Comparison of ENCODE assay signal across 20 cellular contexts in the genomic region with DNA sequence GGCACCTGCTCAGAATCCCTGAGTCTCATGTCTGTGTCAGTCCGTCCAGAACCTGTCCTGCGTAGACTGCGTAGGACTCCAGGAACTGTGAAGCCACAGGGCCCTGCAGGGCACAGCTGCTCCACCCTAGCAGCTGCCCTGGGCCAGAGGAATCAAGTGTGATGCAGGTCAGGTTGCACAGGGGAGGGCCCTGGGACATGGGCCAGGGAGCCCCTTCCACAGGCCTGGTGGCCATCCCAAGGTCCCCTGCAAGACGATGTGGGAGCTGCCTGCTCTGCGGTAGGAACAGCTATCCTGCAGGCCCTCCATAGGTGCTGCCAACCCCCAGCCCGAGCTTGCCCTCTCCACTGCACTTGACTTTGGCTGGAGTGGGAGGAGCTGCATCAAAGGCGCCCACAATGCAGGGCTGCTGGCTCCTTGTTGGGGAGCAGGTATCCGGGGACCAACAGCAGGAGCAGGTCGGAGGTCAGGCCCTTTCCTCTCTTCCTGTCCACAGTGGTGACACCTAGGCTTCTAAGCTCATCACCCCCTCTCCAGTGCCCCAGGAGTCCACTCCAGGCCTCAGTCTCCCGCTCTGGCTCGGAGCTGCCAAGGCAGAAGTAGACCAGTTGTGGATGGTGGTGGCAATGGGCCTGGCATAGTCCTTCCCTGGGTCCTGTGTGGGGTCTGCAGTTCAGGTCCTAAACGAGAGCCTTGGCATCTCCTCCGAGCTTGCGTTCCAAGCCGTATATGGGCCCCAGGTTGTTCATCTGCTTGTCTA.
DNase-seq lines count a peak whose midpoint lies in the region; ATAC-seq and TF ChIP-seq lines count a peak whose summit lies in the region.
"Had no signal": no experiment of that assay in that cellular context is flagged by ENCODE, and none has a peak within 500 bp of the region (broad histone marks: within the 10 kb centered on the region; RNA-seq: fewer than 3 reads in every experiment).

No MANE protein-coding gene starts in this region.

- no peak overlapping the region for H2BK15ac ChIP-seq in mesenchymal stem cell (ENCODE audit: low read depth, poor library complexity, severe bottlenecking)

- no peaks in the 10 kb centered on the region for H3K27me3 ChIP-seq in Loucy (ENCODE audit: insufficient read depth, low read length, poor library complexity, severe bottlenecking)
- no peaks in the 10 kb centered on the region for H3K27me3 ChIP-seq in mesenchymal stem cell (ENCODE audit: control insufficient read depth in 1 of 2, insufficient read depth in 1 of 2, low read length in 2 of 2)
- H3K27me3 ChIP-seq: heart left ventricle had no signal

- no peaks in the 10 kb centered on the region for H3F3A ChIP-seq in Loucy (ENCODE audit: low read depth)

- no peaks in the 10 kb centered on the region for H3K27me3 Mint-ChIP-seq in activated T-cell treated with anti-CD3 and anti-CD28 coated beads, Interleukin-2, amount 50 U/mL, for 72 hours (ENCODE audit: low read depth)
- no peaks in the 10 kb centered on the region for H3K27me3 Mint-ChIP-seq in type B pancreatic cell
- H3K27me3 Mint-ChIP-seq: activated CD8-positive, alpha-beta T cell treated with anti-CD3 and anti-CD28 coated beads for 36 hours had no signal

- no peaks in the 10 kb centered on the region for H3K9me3 Mint-ChIP-seq in activated T-cell treated with anti-CD3 and anti-CD28 coated beads, Interleukin-2, amount 50 U/mL, for 72 hours
- no peaks in the 10 kb centered on the region for H3K9me3 Mint-ChIP-seq in type B pancreatic cell
- H3K9me3 Mint-ChIP-seq: activated CD8-positive, alpha-beta T cell treated with anti-CD3 and anti-CD28 coated beads for 36 hours; activated T-helper 2 cell treated with anti-CD3 and anti-CD28 coated beads, Interferon-gamma antibody, Interleukin-2, Interleukin-4, amounts not matched to agents 10 μg/mL and 5 μg/mL and 100 μg/mL, durations not matched to agents 14 hours and 24 hours and 36 hours; immature natural killer cell; naive thymus-derived CD8-positive, alpha-beta T cell had no signal

- H4K8ac ChIP-seq in mesenchymal stem cell (ENCODE audit: low read length) = no peak overlapping the region

- no peak overlapping the region for H2BK5ac ChIP-seq in mesenchymal stem cell (ENCODE audit: low read depth, low read length, poor library complexity, severe bottlenecking)

- no peaks in the 10 kb centered on the region for H3K36me3 Mint-ChIP-seq in activated T-cell treated with anti-CD3 and anti-CD28 coated beads, Interleukin-2, amount 50 U/mL, for 72 hours (ENCODE audit: insufficient read depth in 2 of 2)
- no peaks in the 10 kb centered on the region for H3K36me3 Mint-ChIP-seq in type B pancreatic cell
- H3K36me3 Mint-ChIP-seq: CD4-positive, alpha-beta memory T cell; immature natural killer cell; naive thymus-derived CD8-positive, alpha-beta T cell had no signal

- no peaks in the 10 kb centered on the region for H4K20me1 ChIP-seq in Loucy (ENCODE audit: insufficient read depth, low read length, poor library complexity, severe bottlenecking)

- 98% methylated on average over 15 of the region's 15 CpGs for WGBS in mesenchymal stem cell

- H4K91ac ChIP-seq in mesenchymal stem cell (ENCODE audit: low read length) = peak overlapping the region; percentile 21

- H2AFZ ChIP-seq in Loucy (ENCODE audit: low read length) (no peak overlapping the region), mesenchymal stem cell (ENCODE audit: low read depth, low read length) (no peak overlapping the region)

- TF ChIP-seq CTCF in Loucy (conservative IDR thresholded peaks at IDR 0.05; ENCODE audit: low read length) = no peak
- no peak for TF ChIP-seq CTCF in type B pancreatic cell (conservative IDR thresholded peaks at IDR 0.05)

- H3K27ac Mint-ChIP-seq in activated T-cell treated with anti-CD3 and anti-CD28 coated beads, Interleukin-2, amount 50 U/mL, for 72 hours = no peak overlapping the region
- H3K27ac Mint-ChIP-seq in type B pancreatic cell = no peak overlapping the region
- H3K27ac Mint-ChIP-seq: activated CD8-positive, alpha-beta T cell treated with anti-CD3 and anti-CD28 coated beads for 36 hours; activated T-helper 2 cell treated with anti-CD3 and anti-CD28 coated beads, Interferon-gamma antibody, Interleukin-2, Interleukin-4, amounts not matched to agents 10 μg/mL and 5 μg/mL and 100 μg/mL, durations not matched to agents 14 hours and 24 hours and 36 hours; CD4-positive, alpha-beta memory T cell; immature natural killer cell; naive thymus-derived CD8-positive, alpha-beta T cell had no signal

- no peaks in the 10 kb centered on the region for H3K79me2 ChIP-seq in Loucy (ENCODE audit: insufficient read depth, low read length)

- H3K4me1 ChIP-seq in Loucy (ENCODE audit: insufficient read depth, low read length, poor library complexity, severe bottlenecking) (peaks cover 17% of the 10 kb centered on the region), mesenchymal stem cell (ENCODE audit: control insufficient read depth, insufficient read depth, low read depth, low read length) (peaks cover 22% of the 10 kb centered on the region)

- no peak overlapping the region for H3K23ac ChIP-seq in mesenchymal stem cell (ENCODE audit: low read length in 2 of 2)

- no peak overlapping the region for H3K4ac ChIP-seq in mesenchymal stem cell (ENCODE audit: low read depth in 1 of 2, low read length in 2 of 2)

- H3K9ac ChIP-seq in Loucy (ENCODE audit: low read depth, low read length, poor library complexity, severe bottlenecking) (peak overlapping the region; percentile 6), mesenchymal stem cell (ENCODE audit: low read length) (no peak overlapping the region)

- no peak overlapping the region for H3K14ac ChIP-seq in mesenchymal stem cell (ENCODE audit: low read length in 2 of 2)

- H2BK120ac ChIP-seq in mesenchymal stem cell (ENCODE audit: low read depth, low read length) = no peak overlapping the region

- H2AK5ac ChIP-seq in mesenchymal stem cell (ENCODE audit: low read length, severe bottlenecking) = no peak overlapping the region

- no peak for ATAC-seq in activated T-cell treated with anti-CD3 and anti-CD28 coated beads, Interleukin-2, amount 50 U/mL, for 72 hours (replicated peaks in 1 of 2)
- ATAC-seq: activated CD8-positive, alpha-beta T cell treated with anti-CD3 and anti-CD28 coated beads for 36 hours; naive thymus-derived CD8-positive, alpha-beta T cell had no signal

- H3K4me2 ChIP-seq in Loucy (ENCODE audit: low read depth, low read length, poor library complexity, severe bottlenecking) (no peak overlapping the region), mesenchymal stem cell (ENCODE audit: low read length, poor library complexity, severe bottlenecking) (no peak overlapping the region)

- no peak overlapping the region for H2BK12ac ChIP-seq in mesenchymal stem cell (ENCODE audit: low read length in 2 of 2)

- H3K4me3 ChIP-seq in Loucy (ENCODE audit: low read length, poor library complexity, severe bottlenecking) = no peak overlapping the region
- H3K4me3 ChIP-seq in mesenchymal stem cell (ENCODE audit: insufficient read depth in 1 of 2, low read depth in 1 of 2, low read length in 2 of 2) = no peak overlapping the region
- H3K4me3 ChIP-seq: heart left ventricle, thoracic aorta had no signal

- H3K9me2 ChIP-seq in Loucy (replicated peaks; ENCODE audit: low read depth, low read length) = no peaks in the 10 kb centered on the region

- H3K79me1 ChIP-seq in mesenchymal stem cell (replicated peaks; ENCODE audit: low read length, poor library complexity, severe bottlenecking) = peaks cover 3% of the 10 kb centered on the region

- no peaks in the 10 kb centered on the region for H3K4me1 Mint-ChIP-seq in activated T-cell treated with anti-CD3 and anti-CD28 coated beads, Interleukin-2, amount 50 U/mL, for 72 hours (ENCODE audit: low read depth)
- no peaks in the 10 kb centered on the region for H3K4me1 Mint-ChIP-seq in type B pancreatic cell (ENCODE audit: unreplicated experiment)
- H3K4me1 Mint-ChIP-seq: CD4-positive, alpha-beta memory T cell; immature natural killer cell had no signal

- H3K36me3 ChIP-seq in Loucy (ENCODE audit: insufficient read depth, low read length) (no peaks in the 10 kb centered on the region), mesenchymal stem cell (ENCODE audit: control insufficient read depth in 1 of 2, insufficient read depth in 2 of 2, low read depth in 1 of 2, low read length in 2 of 2) (peaks cover 37 to 73% of the 10 kb centered on the region in 2 experiments)
- H3K36me3 ChIP-seq: thoracic aorta had no signal

- peak; percentile 4 to 10 for DNase-seq in activated T-cell treated with anti-CD3 and anti-CD28 coated beads, Interleukin-2, amount 50 U/mL, for 48 hours
- no peak for DNase-seq in activated T-cell treated with anti-CD3 and anti-CD28 coated beads, Interleukin-2, amount 50 U/mL, for 72 hours
- DNase-seq in mesenchymal stem cell (no peak), type B pancreatic cell (ENCODE audit: extremely low spot score, unreplicated experiment) (peak; percentile 55), RKO (ENCODE audit: low spot score) (no peak), NOMO-1 (lab: John Stamatoyannopoulos, UW; ENCODE audit: unreplicated experiment in 2 of 2) (no peak)
- no peak for DNase-seq in effector CD4-positive, alpha-beta T cell
- DNase-seq: activated CD8-positive, alpha-beta T cell treated with anti-CD3 and anti-CD28 coated beads for 36 hours; amniotic stem cell; CD4-positive, alpha-beta memory T cell; central memory CD4-positive, alpha-beta T cell; immature natural killer cell; mammary epithelial cell; NCI-H146; stimulated activated CD4-positive, alpha-beta T cell treated with anti-CD3 and anti-CD28 coated beads, Interleukin-12 subunit alpha, Interleukin-12 subunit beta, amount 100 ng/mL, for 4 hours had no signal

- H3K9me3 ChIP-seq in Loucy (ENCODE audit: insufficient read depth, low read depth, low read length) = no peaks in the 10 kb centered on the region
- no peaks in the 10 kb centered on the region for H3K9me3 ChIP-seq in mesenchymal stem cell (ENCODE audit: control insufficient read depth, low read length)
- H3K9me3 ChIP-seq: heart left ventricle, thoracic aorta had no signal

- H3K27ac ChIP-seq in mesenchymal stem cell (ENCODE audit: low read length, poor library complexity, severe bottlenecking) = no peak overlapping the region
- H3K27ac ChIP-seq: heart left ventricle, thoracic aorta had no signal

- no peak overlapping the region for H3K4me3 Mint-ChIP-seq in activated T-cell treated with anti-CD3 and anti-CD28 coated beads, Interleukin-2, amount 50 U/mL, for 72 hours
- H3K4me3 Mint-ChIP-seq in type B pancreatic cell = no peak overlapping the region
- H3K4me3 Mint-ChIP-seq: activated CD8-positive, alpha-beta T cell treated with anti-CD3 and anti-CD28 coated beads for 36 hours; CD4-positive, alpha-beta memory T cell; immature natural killer cell; naive thymus-derived CD8-positive, alpha-beta T cell had no signal

- H3K18ac ChIP-seq in mesenchymal stem cell (ENCODE audit: low read depth in 1 of 2, low read length in 2 of 2) = no peak overlapping the region

Comparison
In these comparisons a context has a peak if more than half of its experiments do, and no peak if none do; other contexts are left out.
1. DNase-seq: peak in activated T-cell treated with anti-CD3 and anti-CD28 coated beads, Interleukin-2, amount 50 U/mL, for 48 hours (2 of 2) and type B pancreatic cell (single experiment); none in activated T-cell treated with anti-CD3 and anti-CD28 coated beads, Interleukin-2, amount 50 U/mL, for 72 hours (0 of 2), mesenchymal stem cell (single experiment), RKO (single experiment), NOMO-1 (0 of 2) and effector CD4-positive, alpha-beta T cell (single experiment).